In the genomic region with DNA sequence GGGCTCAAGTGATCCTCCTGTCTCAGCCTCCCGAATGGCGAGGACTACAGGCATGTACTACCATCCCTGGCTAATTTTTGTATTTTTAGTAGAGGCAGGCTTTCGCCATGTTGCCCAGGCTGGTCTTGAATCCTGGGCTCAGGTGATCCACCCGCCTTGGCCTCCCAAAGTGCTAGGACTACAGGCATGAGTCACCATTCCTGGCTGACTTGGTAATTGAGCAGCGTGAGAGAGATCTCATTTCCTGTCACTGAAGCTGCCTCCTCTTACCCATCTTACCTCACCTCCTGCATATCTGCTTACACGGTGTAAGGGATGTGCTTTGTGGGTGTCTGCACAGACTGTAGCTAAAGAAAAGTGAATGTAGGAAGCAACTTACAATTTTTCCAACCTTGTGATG, we compare ENCODE assay signal across 1 cellular context.
TF ChIP-seq lines count a peak whose summit lies in the region.

No MANE protein-coding gene starts in this region.

TF ChIP-seq in A549, 52 proteins besides CTCF, POLR2A, EP300 and RAD21:
- TF ChIP-seq FOSL2 (IDR thresholded peaks at IDR 0.05), result no peak
- peak; percentile 36; the same call in 1 of the 2 replicates for TF ChIP-seq FOSL2 (CRISPR knock-in tag; IDR thresholded peaks at IDR 0.05)
- no peak for TF ChIP-seq TFCP2L1 (CRISPR knock-in tag; IDR thresholded peaks at IDR 0.05)
- no peak for TF ChIP-seq REST (IDR thresholded peaks at IDR 0.05)
- TF ChIP-seq ESRRA (IDR thresholded peaks at IDR 0.05; ENCODE audit: borderline replicate concordance, low read length), result no peak
- TF ChIP-seq NR3C1 (IDR thresholded peaks at IDR 0.05), result no peak
